ENCODE assay signal across 10 cellular contexts in genomic region chr10:79406683-79407396, GRCh38. TPM values are rescaled to one million over a fixed set of nuclear protein-coding genes. Genes with fewer than 3 reads are reported as not detected.
DNase-seq lines count a peak whose midpoint lies in the region; ATAC-seq, FAIRE-seq and TF ChIP-seq lines count a peak whose summit lies in the region.
"Had no signal": no experiment of that assay in that cellular context is flagged by ENCODE, and none has a peak within 500 bp of the region (broad histone marks: within the 10 kb centered on the region; RNA-seq: fewer than 3 reads in every experiment).

No MANE protein-coding gene starts in this region.

- TF ChIP-seq POLR2A in spleen (IDR thresholded peaks at IDR 0.05): no peak

- no peak overlapping the region for H3K9ac ChIP-seq in liver (ENCODE audit: low read depth in 1 of 2, low read length in 2 of 2)

- no peak for FAIRE-seq in urothelium cell line (lab: Jason Lieb, UNC)

- intact Hi-C loops in ascending aorta (cut with DNase I): no loop called here
- intact Hi-C loops in spleen (cut with DNase I; ENCODE audit: low total_unique reads): no loop called here

- H3K27me3 ChIP-seq in ascending aorta (no peaks in the 10 kb centered on the region), liver (ENCODE audit: control insufficient read depth in 4 of 4, insufficient read depth in 4 of 4, low read length in 3 of 4) (no peaks in the 10 kb centered on the region), spleen (replicated peaks in 1 of 7) (peaks cover 0 to 5% (median 0%) of the 10 kb centered on the region in 7 donors)
- H3K27me3 ChIP-seq: stomach had no signal

- peak in 1 of 2 donors; percentile 11 for TF ChIP-seq RAD21 in liver (IDR thresholded peaks at IDR 0.05)

- TF ChIP-seq CTCF in ascending aorta (IDR thresholded peaks at IDR 0.05): no peak
- no peak for TF ChIP-seq CTCF in liver (IDR thresholded peaks at IDR 0.05; ENCODE audit: low read depth, low read length, missing input control)
- no peak for TF ChIP-seq CTCF in spleen (IDR thresholded peaks at IDR 0.05 in 8 of 11, conservative IDR thresholded peaks at IDR 0.05 in 3 of 11)

- H3K36me3 ChIP-seq in ascending aorta: no peaks in the 10 kb centered on the region
- H3K36me3 ChIP-seq in liver (ENCODE audit: control insufficient read depth in 4 of 4, insufficient read depth in 3 of 4, low read depth in 1 of 4, low read length in 3 of 4): peaks cover 0 to 2% (median 0%) of the 10 kb centered on the region in 4 donors
- no peaks in the 10 kb centered on the region for H3K36me3 ChIP-seq in spleen
- H3K36me3 ChIP-seq: stomach had no signal

- WGBS in liver: 46% methylated on average over 13 of the region's 13 CpGs
- 53 to 76% (median 70%) methylated on average over 5 to 13 of the region's 13 CpGs for WGBS in spleen, 5 donors

- no peak for ATAC-seq in stimulated activated naive CD8-positive, alpha-beta T cell treated with anti-CD3 and anti-CD28 coated beads, Interleukin-15, Interleukin-2, amounts not matched to agents 100 U/mL and 50 U/mL, for 24 hours

- H3K4me1 ChIP-seq in ascending aorta (peaks cover 29 to 77% of the 10 kb centered on the region in 2 donors), liver (ENCODE audit: control insufficient read depth in 4 of 4, insufficient read depth in 4 of 4, low read length in 3 of 4) (peaks cover 0 to 36% (median 3%) of the 10 kb centered on the region in 4 donors), spleen (peaks cover 39 to 84% (median 66%) of the 10 kb centered on the region in 6 donors)

- H3K27ac ChIP-seq in ascending aorta (peak overlapping the region; percentile 3 to 22), liver (ENCODE audit: low read depth in 1 of 2, low read length in 2 of 2) (peak overlapping the region; percentile 56 to 73), spleen (peak overlapping the region in 5 of 8 donors; percentile 16 to 92 (median 82))

- DNase-seq in NCI-H1436 treated with DMSO at 0.1 percent for 48 hours (lab: John Stamatoyannopoulos, UW): peak; percentile 43
- no peak for DNase-seq in ascending aorta (ENCODE audit: low spot score in 2 of 2)
- peak; percentile 54 for DNase-seq in spleen
- no peak for DNase-seq in urothelium cell line (ENCODE audit: low spot score)
- DNase-seq in stimulated activated naive CD8-positive, alpha-beta T cell treated with anti-CD3 and anti-CD28 coated beads, Interleukin-15, Interleukin-2, amounts not matched to agents 100 U/mL and 50 U/mL, for 24 hours: no peak
- DNase-seq in NOMO-1 (lab: John Stamatoyannopoulos, UW; ENCODE audit: unreplicated experiment in 2 of 2): no peak
- DNase-seq: NCI-H1048, NCI-H774, stomach had no signal

- no peak overlapping the region for H3K4me3 ChIP-seq in ascending aorta
- H3K4me3 ChIP-seq in liver (ENCODE audit: low read depth in 1 of 3, low read length in 3 of 3): no peak overlapping the region
- no peak overlapping the region for H3K4me3 ChIP-seq in spleen

- H3K9me3 ChIP-seq in ascending aorta (no peaks in the 10 kb centered on the region), liver (ENCODE audit: control insufficient read depth in 4 of 4, low read length in 3 of 4) (no peaks in the 10 kb centered on the region), spleen (no peaks in the 10 kb centered on the region)
- H3K9me3 ChIP-seq: stomach had no signal

TF ChIP-seq in liver, 16 proteins besides CTCF, POLR2A, EP300 and RAD21:
- TF ChIP-seq GABPA (IDR thresholded peaks at IDR 0.05 in 1 of 2, conservative IDR thresholded peaks at IDR 0.05 in 1 of 2) (no peak), HNF4A (conservative IDR thresholded peaks at IDR 0.05) (peak in 1 of 2 donors; percentile 6), HNF4G (IDR thresholded peaks at IDR 0.05) (no peak), RXRA (IDR thresholded peaks at IDR 0.05) (peak in 1 of 2 donors; percentile 4), REST (IDR thresholded peaks at IDR 0.05) (no peak), JUND (IDR thresholded peaks at IDR 0.05) (no peak)

RNA-seq across cellular contexts. Expression of gene ZCCHC24, which starts 38.6 kb away (rescaled TPM):
- total RNA-seq in ascending aorta: 180 TPM
- 10 to 100 TPM in 1 of 2 donors, 1 to 10 TPM in 1; 7.8 to 23.9 TPM for total RNA-seq in liver
- 10 to 100 TPM; 13.2 to 16.4 TPM for polyA plus RNA-seq in liver
- 10 to 100 TPM; 12.6 to 34.1 (median 27.1) TPM for total RNA-seq in spleen
- 10 to 100 TPM in 1 of 3 donors, 1 to 10 TPM in 2; 4.9 to 11.8 (median 5.8) TPM for polyA plus RNA-seq in spleen

RNA-seq across cellular contexts. Expression of gene PPIF, which starts 59.6 kb away (rescaled TPM):
- total RNA-seq in ascending aorta (172 TPM), liver (10 to 100 TPM; 22.2 to 84.3 TPM), spleen (10 to 100 TPM; 65.0 to 99.3 (median 73.2) TPM)
- polyA plus RNA-seq in liver (10 to 100 TPM; 51.4 to 68.6 TPM), spleen (10 to 100 TPM; 29.2 to 66.9 (median 33.5) TPM)

Comparison
In these comparisons a context has a peak if more than half of its experiments do, and no peak if none do; other contexts are left out.
1. DNase-seq: peak in NCI-H1436 treated with DMSO at 0.1 percent for 48 hours (single experiment) and spleen (single experiment); none in ascending aorta (0 of 2), urothelium cell line (single experiment), stimulated activated naive CD8-positive, alpha-beta T cell treated with anti-CD3 and anti-CD28 coated beads, Interleukin-15, Interleukin-2, amounts not matched to agents 100 U/mL and 50 U/mL, for 24 hours (single experiment) and NOMO-1 (0 of 2).
2. H3K27ac ChIP-seq: peak in every context shown above with its lines; median percentile 82 in spleen; 64 in liver; 12 in ascending aorta.